Comparison of ENCODE assay signal across 3 cellular contexts in genomic region chr1:68256824-68257223, GRCh38. TPM values are rescaled to one million over a fixed set of nuclear protein-coding genes. Genes with fewer than 3 reads are reported as not detected.
"Had no signal": no experiment of that assay in that cellular context is flagged by ENCODE, and none has a peak within 500 bp of the region (broad histone marks: within the 10 kb centered on the region; RNA-seq: fewer than 3 reads in every experiment).

No MANE protein-coding gene starts in this region.

RNA-seq across cellular contexts. Expression of gene WLS, which starts 24.5 kb away (rescaled TPM):
- total RNA-seq: natural killer cell treated with Interleukin-12 subunit alpha and Interleukin-12 subunit beta and Interleukin-15 and Interleukin-18, amount 100 ng/mL, for 72 hours had no signal
- polyA plus RNA-seq: immature natural killer cell; naive thymus-derived CD4-positive, alpha-beta T cell had no signal
